23 cellular contexts compared by ENCODE assay signal in the genomic region with DNA sequence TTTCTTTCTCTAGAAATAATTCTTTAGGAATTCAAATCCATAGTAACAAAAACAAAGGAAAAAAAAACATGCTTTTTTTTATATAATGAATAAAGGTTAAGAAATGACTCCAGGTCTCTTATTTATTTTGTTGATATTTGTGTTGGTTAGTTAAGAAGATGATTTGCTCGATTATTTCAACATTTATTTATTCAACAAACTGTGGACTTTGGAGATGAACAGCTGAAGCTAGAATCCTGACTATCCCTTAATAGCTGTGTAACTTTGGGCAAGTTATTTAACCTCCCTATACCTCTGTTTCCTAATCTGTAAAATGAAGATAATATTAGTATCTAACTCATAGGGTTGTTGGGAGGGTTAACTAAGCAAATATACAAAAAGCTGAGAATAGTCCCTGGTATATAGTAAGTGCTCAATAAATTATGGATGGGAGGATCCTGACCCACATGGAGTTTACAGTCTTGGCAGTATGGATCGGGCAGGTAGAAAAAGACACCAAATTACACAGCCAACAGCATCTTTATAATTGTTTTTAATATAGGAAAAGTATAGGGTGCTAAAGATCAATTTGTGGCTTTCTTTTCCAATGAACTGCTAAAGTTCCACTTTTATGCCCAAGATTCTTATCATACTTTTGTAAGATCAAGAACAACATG. TPM values are rescaled to one million over a fixed set of nuclear protein-coding genes. Genes with fewer than 3 reads are reported as not detected.
A peak's percentile ranks its signal among the peaks of the same experiment; 100 is the strongest.
DNase-seq lines count a peak whose midpoint lies in the region; ATAC-seq and TF ChIP-seq lines count a peak whose summit lies in the region.
"Had no signal": no experiment of that assay in that cellular context is flagged by ENCODE, and none has a peak within 500 bp of the region (broad histone marks: within the 10 kb centered on the region; RNA-seq: fewer than 3 reads in every experiment).

No MANE protein-coding gene starts in this region.

- peaks cover 33% of the 10 kb centered on the region for H3K4me1 Mint-ChIP-seq in CD4-positive, alpha-beta T cell (ENCODE audit: low read depth)
- H3K4me1 Mint-ChIP-seq in activated CD8-positive, alpha-beta T cell treated with anti-CD3 and anti-CD28 coated beads, Interleukin-2, amount 10 ng/mL, durations not matched to agents 7 days and 5 days (ENCODE audit: low read depth) = peaks cover 16% of the 10 kb centered on the region

- H3K79me2 ChIP-seq in KMS-11 (ENCODE audit: insufficient read depth, low read depth) = no peaks in the 10 kb centered on the region

- H4K20me1 ChIP-seq in KMS-11 (ENCODE audit: insufficient read depth) = no peaks in the 10 kb centered on the region

- H3K27me3 Mint-ChIP-seq in CD4-positive, alpha-beta T cell = no peaks in the 10 kb centered on the region
- peaks cover under 1% of the 10 kb centered on the region for H3K27me3 Mint-ChIP-seq in activated CD8-positive, alpha-beta T cell treated with anti-CD3 and anti-CD28 coated beads, Interleukin-2, amount 10 ng/mL, durations not matched to agents 7 days and 5 days (ENCODE audit: low read depth)
- H3K27me3 Mint-ChIP-seq: activated naive CD4-positive, alpha-beta T cell treated with anti-CD3 and anti-CD28 coated beads, Interleukin-2, amount 50 U/mL, for 24 hours; stimulated activated naive B cell treated with anti-CD40 and anti-IgM and Interleukin-4, amounts not matched to agents 10 μg/mL and 1 μg/mL and 100 μg/mL, for 72 hours had no signal

- intact Hi-C loops in CD4-positive, alpha-beta T cell (cut with DNase I, micrococcal nuclease) = loop anchor here in 1 of 2 experiments (5.0 to 10.0 kb wide), 7 partner anchors 183 to 1857 kb away; a partner anchor contains a TSS
- intact Hi-C loops in psoas muscle (cut with DNase I) = no loop called here

- H3K36me3 ChIP-seq in KMS-11 (ENCODE audit: insufficient read depth) (no peaks in the 10 kb centered on the region), psoas muscle (ENCODE audit: insufficient read depth in 1 of 2, low read depth in 1 of 2) (no peaks in the 10 kb centered on the region)
- H3K36me3 ChIP-seq: gastrocnemius medialis had no signal

- H3K9ac ChIP-seq in KMS-11 = no peak overlapping the region

- H3K4me3 ChIP-seq in KMS-11 (IDR thresholded peaks at IDR 0.05; ENCODE audit: insufficient read depth, low read depth, low read length) (no peak overlapping the region), psoas muscle (peak overlapping the region; percentile 87)

- no peak for ATAC-seq in CD4-positive, alpha-beta T cell (ENCODE audit: poor library complexity)
- no peak for ATAC-seq in activated CD8-positive, alpha-beta T cell treated with anti-CD3 and anti-CD28 coated beads, Interleukin-2, amount 10 ng/mL, durations not matched to agents 7 days and 5 days
- ATAC-seq in psoas muscle (no peak), GM18868 (IDR thresholded peaks at IDR 0.05; ENCODE audit: unreplicated experiment) (no peak), omental fat pad (ENCODE audit: low FRiP score) (no peak)
- ATAC-seq: body of pancreas; gastrocnemius medialis; GM12878; left ventricle myocardium superior; Right ventricle myocardium inferior; stimulated activated naive B cell treated with anti-CD40 and anti-IgM and Interleukin-4, amounts not matched to agents 10 μg/mL and 1 μg/mL and 100 μg/mL, for 72 hours had no signal

- peak overlapping the region; percentile 11 for H3K4me3 Mint-ChIP-seq in CD4-positive, alpha-beta T cell
- H3K4me3 Mint-ChIP-seq in activated CD8-positive, alpha-beta T cell treated with anti-CD3 and anti-CD28 coated beads, Interleukin-2, amount 10 ng/mL, durations not matched to agents 7 days and 5 days = peak overlapping the region; percentile 6

- CTCF ChIA-PET in CD4-positive, alpha-beta T cell (lab: Charles Lee) = interaction anchor here (1.6 kb wide), 1 partner anchor 263 kb away, joined by 7 read pairs; no protein-coding TSS in a partner anchor
- CTCF ChIA-PET in activated CD8-positive, alpha-beta T cell treated with anti-CD3 and anti-CD28 coated beads, Interleukin-2, amount 10 ng/mL, durations not matched to agents 7 days and 5 days (lab: Charles Lee) = interaction anchor here (1.1 to 2.1 kb wide), 8 partner anchors 19 to 629 kb away, joined by 3 to 9 read pairs (median 4); a partner anchor contains a TSS

- H3K27me3 ChIP-seq in CD4-positive, alpha-beta T cell (ENCODE audit: control insufficient read depth, insufficient read depth, low read length) = no peaks in the 10 kb centered on the region
- no peaks in the 10 kb centered on the region for H3K27me3 ChIP-seq in KMS-11 (ENCODE audit: insufficient read depth, low read depth)
- H3K27me3 ChIP-seq in psoas muscle (ENCODE audit: insufficient read depth in 3 of 3, low read length in 2 of 3) = no peaks in the 10 kb centered on the region
- H3K27me3 ChIP-seq: body of pancreas, gastrocnemius medialis, testis had no signal

- TF ChIP-seq CTCF in CD4-positive, alpha-beta T cell (IDR thresholded peaks at IDR 0.05) = no peak
- TF ChIP-seq CTCF in KMS-11 (conservative IDR thresholded peaks at IDR 0.05; ENCODE audit: low read depth, low read length) = no peak
- TF ChIP-seq CTCF in psoas muscle (IDR thresholded peaks at IDR 0.05) = no peak
- no peak for TF ChIP-seq CTCF in omental fat pad (IDR thresholded peaks at IDR 0.05)

- H3K4me1 ChIP-seq in KMS-11 (ENCODE audit: low read depth, poor library complexity, severe bottlenecking) = peaks cover 12% of the 10 kb centered on the region
- peaks cover 30% of the 10 kb centered on the region for H3K4me1 ChIP-seq in psoas muscle

- no peak overlapping the region for H3K27ac Mint-ChIP-seq in CD4-positive, alpha-beta T cell
- no peak overlapping the region for H3K27ac Mint-ChIP-seq in activated CD8-positive, alpha-beta T cell treated with anti-CD3 and anti-CD28 coated beads, Interleukin-2, amount 10 ng/mL, durations not matched to agents 7 days and 5 days

- no peak overlapping the region for H3K27ac ChIP-seq in CD4-positive, alpha-beta T cell (ENCODE audit: low read depth, low read length)
- no peak overlapping the region for H3K27ac ChIP-seq in KMS-11
- no peak overlapping the region for H3K27ac ChIP-seq in psoas muscle

- no peak for DNase-seq in CD4-positive, alpha-beta T cell
- DNase-seq in activated CD8-positive, alpha-beta T cell treated with anti-CD3 and anti-CD28 coated beads, Interleukin-2, amount 10 ng/mL, durations not matched to agents 7 days and 5 days = no peak
- DNase-seq in psoas muscle (no peak), OCI-M1 (lab: John Stamatoyannopoulos, UW) (no peak), omental fat pad (ENCODE audit: low spot score) (no peak)
- DNase-seq: activated CD4-positive, alpha-beta T cell treated with anti-CD3 and anti-CD28 coated beads for 1 hour; activated T-cell treated with anti-CD3 and anti-CD28 coated beads, Interleukin-2, amount 50 U/mL, for 48 hours; body of pancreas; effector memory CD4-positive, alpha-beta T cell; gastrocnemius medialis; hippocampal formation; left ventricle myocardium superior; NCI-H1436; NCI-H510A treated with DMSO at 0.1 percent for 48 hours; stimulated activated CD4-positive, alpha-beta T cell treated with anti-CD3 and anti-CD28 coated beads, Interleukin-2, amount 100 ng/mL, for 48 hours; stimulated activated naive B cell treated with anti-CD40 and anti-IgM and Interleukin-4, amounts not matched to agents 10 μg/mL and 1 μg/mL and 100 μg/mL, for 72 hours; SW 1271; testis had no signal

- H3K4me2 ChIP-seq in KMS-11 = peak overlapping the region; percentile 94; the same call in 1 of the 2 replicates

- H3K9me3 Mint-ChIP-seq in CD4-positive, alpha-beta T cell = no peaks in the 10 kb centered on the region
- no peaks in the 10 kb centered on the region for H3K9me3 Mint-ChIP-seq in activated CD8-positive, alpha-beta T cell treated with anti-CD3 and anti-CD28 coated beads, Interleukin-2, amount 10 ng/mL, durations not matched to agents 7 days and 5 days (ENCODE audit: insufficient read depth)
- H3K9me3 Mint-ChIP-seq: activated naive CD4-positive, alpha-beta T cell treated with anti-CD3 and anti-CD28 coated beads, Interleukin-2, amount 50 U/mL, for 24 hours; stimulated activated naive B cell treated with anti-CD40 and anti-IgM and Interleukin-4, amounts not matched to agents 10 μg/mL and 1 μg/mL and 100 μg/mL, for 72 hours had no signal

- no peaks in the 10 kb centered on the region for H3K9me3 ChIP-seq in CD4-positive, alpha-beta T cell (ENCODE audit: control insufficient read depth, low read length)
- H3K9me3 ChIP-seq in psoas muscle = no peaks in the 10 kb centered on the region
- H3K9me3 ChIP-seq: body of pancreas, gastrocnemius medialis, testis had no signal

- 89 to 94% (median 93%) methylated on average over 2 of the region's 2 CpGs for WGBS in psoas muscle, 3 donors

- POLR2A ChIA-PET in CD4-positive, alpha-beta T cell (lab: Charles Lee) = interaction anchor here (1.4 to 1.6 kb wide), 2 partner anchors 9 to 10 kb away, joined by 3 read pairs; no protein-coding TSS in a partner anchor
- POLR2A ChIA-PET in activated CD8-positive, alpha-beta T cell treated with anti-CD3 and anti-CD28 coated beads, Interleukin-2, amount 10 ng/mL, durations not matched to agents 7 days and 5 days (lab: Charles Lee) = no interaction called here

- H2AFZ ChIP-seq in KMS-11 (ENCODE audit: low read depth) = no peak overlapping the region

- peaks cover 11% of the 10 kb centered on the region for H3K36me3 Mint-ChIP-seq in CD4-positive, alpha-beta T cell (ENCODE audit: low read depth)
- H3K36me3 Mint-ChIP-seq in activated CD8-positive, alpha-beta T cell treated with anti-CD3 and anti-CD28 coated beads, Interleukin-2, amount 10 ng/mL, durations not matched to agents 7 days and 5 days (ENCODE audit: low read depth) = peaks cover 10% of the 10 kb centered on the region
- H3K36me3 Mint-ChIP-seq: activated naive CD4-positive, alpha-beta T cell treated with anti-CD3 and anti-CD28 coated beads, Interleukin-2, amount 50 U/mL, for 24 hours; stimulated activated naive B cell treated with anti-CD40 and anti-IgM and Interleukin-4, amounts not matched to agents 10 μg/mL and 1 μg/mL and 100 μg/mL, for 72 hours had no signal

RNA-seq across cellular contexts. Expression of a gene that starts 1.4 kb away (rescaled TPM):
- 1 to 10 TPM; 8.5 to 9.8 TPM for total RNA-seq in CD4-positive, alpha-beta T cell
- 10 to 100 TPM; 35.0 to 37.7 TPM for total RNA-seq in activated CD8-positive, alpha-beta T cell treated with anti-CD3 and anti-CD28 coated beads, Interleukin-2, amount 10 ng/mL, durations not matched to agents 7 days and 5 days
- total RNA-seq in psoas muscle = 10 to 100 TPM; 70.2 to 95.0 (median 87.7) TPM
- 100 to 1,000 TPM in 1 of 3 donors, 10 to 100 TPM in 2; 27.9 to 110 (median 57.8) TPM for polyA plus RNA-seq in psoas muscle
- 100 to 1,000 TPM; 228 to 429 (median 293) TPM for total RNA-seq in omental fat pad
